Comparison of ENCODE assay signal across 14 cellular contexts in genomic region chr18:63887424-63887823, GRCh38. TPM values are rescaled to one million over a fixed set of nuclear protein-coding genes. Genes with fewer than 3 reads are reported as not detected.
A peak's percentile ranks its signal among the peaks of the same experiment; 100 is the strongest.
DNase-seq lines count a peak whose midpoint lies in the region; ATAC-seq lines count a peak whose summit lies in the region.
"Had no signal": no experiment of that assay in that cellular context is flagged by ENCODE, and none has a peak within 500 bp of the region (broad histone marks: within the 10 kb centered on the region; RNA-seq: fewer than 3 reads in every experiment).

Gene SERPINB2, plus strand, starts transcription at chr18:63887705. Its CDS starts 3,740 bp downstream, at chr18:63891445.

- H3K9me3 Mint-ChIP-seq in activated naive CD8-positive, alpha-beta T cell treated with anti-CD3 and anti-CD28 coated beads, Interleukin-2, amount 50 U/mL, for 24 hours, result no peaks in the 10 kb centered on the region
- H3K9me3 Mint-ChIP-seq in activated naive CD8-positive, alpha-beta T cell treated with anti-CD3 and anti-CD28 coated beads for 36 hours, result no peaks in the 10 kb centered on the region
- H3K9me3 Mint-ChIP-seq: T-helper 1 cell treated with Interleukin-12 subunit alpha and Interleukin-12 subunit beta and Interleukin-4 antibody, amounts not matched to agents 30 μg/mL and 1 μg/mL, for 36 hours had no signal

- no peak within 1 kb of the TSS for H3K4me3 ChIP-seq in thymus (ENCODE audit: low read length)
- H3K4me3 ChIP-seq: sigmoid colon had no signal

- no peaks in the 10 kb centered on the region for H3K27me3 ChIP-seq in thymus (ENCODE audit: control insufficient read depth, insufficient read depth)
- H3K27me3 ChIP-seq: sigmoid colon had no signal

- no peaks in the 10 kb centered on the region for H3K36me3 Mint-ChIP-seq in activated naive CD8-positive, alpha-beta T cell treated with anti-CD3 and anti-CD28 coated beads, Interleukin-2, amount 50 U/mL, for 24 hours (ENCODE audit: low read depth)
- no peaks in the 10 kb centered on the region for H3K36me3 Mint-ChIP-seq in activated naive CD8-positive, alpha-beta T cell treated with anti-CD3 and anti-CD28 coated beads for 36 hours

- no peak within 1 kb of the TSS for H3K4me3 Mint-ChIP-seq in activated naive CD8-positive, alpha-beta T cell treated with anti-CD3 and anti-CD28 coated beads, Interleukin-2, amount 50 U/mL, for 24 hours
- no peak within 1 kb of the TSS for H3K4me3 Mint-ChIP-seq in activated naive CD8-positive, alpha-beta T cell treated with anti-CD3 and anti-CD28 coated beads for 36 hours
- H3K4me3 Mint-ChIP-seq: T-helper 1 cell treated with Interleukin-12 subunit alpha and Interleukin-12 subunit beta and Interleukin-4 antibody, amounts not matched to agents 30 μg/mL and 1 μg/mL, for 36 hours had no signal

- ATAC-seq in activated naive CD8-positive, alpha-beta T cell treated with anti-CD3 and anti-CD28 coated beads, Interleukin-2, amount 50 U/mL, for 24 hours, result peak; percentile 59
- peak; percentile 56 for ATAC-seq in esophagus mucosa

- 89% methylated on average over 1 of the region's 1 CpG for WGBS in thymus

- H3K27me3 Mint-ChIP-seq in activated naive CD8-positive, alpha-beta T cell treated with anti-CD3 and anti-CD28 coated beads, Interleukin-2, amount 50 U/mL, for 24 hours, result peaks cover 16% of the 10 kb centered on the region
- peaks cover 28% of the 10 kb centered on the region for H3K27me3 Mint-ChIP-seq in activated naive CD8-positive, alpha-beta T cell treated with anti-CD3 and anti-CD28 coated beads for 36 hours

- DNase-seq in activated naive CD8-positive, alpha-beta T cell treated with anti-CD3 and anti-CD28 coated beads, Interleukin-2, amount 50 U/mL, for 24 hours, result no peak
- DNase-seq in activated naive CD8-positive, alpha-beta T cell treated with anti-CD3 and anti-CD28 coated beads for 36 hours, result no peak
- DNase-seq in NCI-H2227 treated with DMSO at 0.1 percent for 48 hours (lab: John Stamatoyannopoulos, UW) (peak; percentile 56), D341Med (ENCODE audit: low spot score) (no peak), NK-92 (lab: John Stamatoyannopoulos, UW; ENCODE audit: unreplicated experiment) (no peak)
- DNase-seq in activated CD4-positive, alpha-beta T cell treated with anti-CD3 and anti-CD28 coated beads, Interleukin-2, amount 50 U/mL, for 4 hours, result no peak
- DNase-seq: activated CD8-positive, alpha-beta memory T cell treated with anti-CD3 and anti-CD28 coated beads, Interleukin-2, amount 50 U/mL, for 48 hours; NCI-H1930; sigmoid colon had no signal

- no peak within 1 kb of the TSS for H3K27ac ChIP-seq in thymus (ENCODE audit: low read depth)
- H3K27ac ChIP-seq: sigmoid colon had no signal

- H3K9me3 ChIP-seq in thymus (ENCODE audit: control insufficient read depth), result no peaks in the 10 kb centered on the region
- H3K9me3 ChIP-seq: sigmoid colon had no signal

- H3K36me3 ChIP-seq in thymus (ENCODE audit: control insufficient read depth, insufficient read depth), result no peaks in the 10 kb centered on the region
- H3K36me3 ChIP-seq: sigmoid colon had no signal

- H3K4me1 ChIP-seq in thymus (ENCODE audit: control insufficient read depth, insufficient read depth, low read length), result no peaks in the 10 kb centered on the region

- H3K27ac Mint-ChIP-seq in activated naive CD8-positive, alpha-beta T cell treated with anti-CD3 and anti-CD28 coated beads, Interleukin-2, amount 50 U/mL, for 24 hours, result no peak within 1 kb of the TSS
- H3K27ac Mint-ChIP-seq in activated naive CD8-positive, alpha-beta T cell treated with anti-CD3 and anti-CD28 coated beads for 36 hours, result no peak within 1 kb of the TSS
- H3K27ac Mint-ChIP-seq: T-helper 1 cell treated with Interleukin-12 subunit alpha and Interleukin-12 subunit beta and Interleukin-4 antibody, amounts not matched to agents 30 μg/mL and 1 μg/mL, for 36 hours had no signal

- H3K4me1 Mint-ChIP-seq in activated naive CD8-positive, alpha-beta T cell treated with anti-CD3 and anti-CD28 coated beads, Interleukin-2, amount 50 U/mL, for 24 hours, result no peaks in the 10 kb centered on the region
- no peaks in the 10 kb centered on the region for H3K4me1 Mint-ChIP-seq in activated naive CD8-positive, alpha-beta T cell treated with anti-CD3 and anti-CD28 coated beads for 36 hours

RNA-seq across cellular contexts. Expression of gene SERPINB2, which starts in this region (rescaled TPM):
- not detected for total RNA-seq in activated naive CD8-positive, alpha-beta T cell treated with anti-CD3 and anti-CD28 coated beads for 36 hours
- total RNA-seq in esophagus mucosa, result 139 TPM
- 11.3 TPM for polyA plus RNA-seq in thymus
- total RNA-seq: G401, ureter had no signal

Comparison
In these comparisons a context has a peak if more than half of its experiments do, and no peak if none do; other contexts are left out.
1. RNA of gene SERPINB2 (total RNA-seq): 139 TPM in esophagus mucosa (single experiment); not detected in activated naive CD8-positive, alpha-beta T cell treated with anti-CD3 and anti-CD28 coated beads for 36 hours; every median in the first group is over 100 times any median in the second.